Comparison of ENCODE assay signal across 17 cellular contexts in the genomic region with DNA sequence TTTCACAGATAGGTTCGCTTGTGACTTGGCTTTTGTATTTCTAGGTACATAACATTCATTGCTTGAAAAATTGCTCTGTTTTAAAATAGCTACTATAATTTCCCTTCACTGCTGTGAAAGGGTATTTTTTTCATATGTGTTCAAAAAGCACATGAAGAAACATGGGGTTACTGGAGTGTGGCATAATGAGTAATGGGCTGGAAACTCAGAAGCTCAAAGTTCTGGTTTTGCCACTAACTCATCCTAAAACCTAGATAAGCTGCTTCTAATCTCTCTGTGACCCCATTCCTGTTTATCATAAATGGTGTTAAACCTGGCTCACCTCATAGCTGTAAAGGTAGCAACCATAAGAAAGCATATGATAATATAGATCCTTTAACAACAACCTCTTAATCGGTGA.
A peak's percentile ranks its signal among the peaks of the same experiment; 100 is the strongest.
DNase-seq lines count a peak whose midpoint lies in the region; TF ChIP-seq lines count a peak whose summit lies in the region.
"Had no signal": no experiment of that assay in that cellular context is flagged by ENCODE, and none has a peak within 500 bp of the region (broad histone marks: within the 10 kb centered on the region; RNA-seq: fewer than 3 reads in every experiment).

No MANE protein-coding gene starts in this region.

- TF ChIP-seq POLR2A in thyroid gland (IDR thresholded peaks at IDR 0.05): no peak

- WGBS in endodermal cell (ENCODE audit: insufficient coverage in 1 of 2, insufficient read length in 1 of 2), 2 experiments: 90% methylated on average over 1 of the region's 2 CpGs; no CpG with 5 or more reads in 1 of the 2 experiments
- 85 to 86% methylated on average over 2 of the region's 2 CpGs for WGBS in thyroid gland, 2 donors

- H3K4me3 ChIP-seq in endodermal cell (ENCODE audit: low read length): peak overlapping the region; percentile 21
- H3K4me3 ChIP-seq in thyroid gland (replicated peaks in 1 of 3): no peak overlapping the region

- H3K4me1 Mint-ChIP-seq in endodermal cell: peaks cover 23% of the 10 kb centered on the region
- H3K4me1 Mint-ChIP-seq in nephron progenitor cell: peaks cover 18% of the 10 kb centered on the region
- H3K4me1 Mint-ChIP-seq: B cell; CD4-positive, CD25-positive, alpha-beta regulatory T cell had no signal

- intact Hi-C loops in thyroid gland (cut with DNase I): no loop called here

- H3K36me3 Mint-ChIP-seq in endodermal cell (ENCODE audit: low read depth): peaks cover 6% of the 10 kb centered on the region
- peaks cover 7% of the 10 kb centered on the region for H3K36me3 Mint-ChIP-seq in nephron progenitor cell (ENCODE audit: low read depth)
- H3K36me3 Mint-ChIP-seq: CD4-positive, CD25-positive, alpha-beta regulatory T cell; CD8-positive, alpha-beta memory T cell had no signal

- H3K9me3 Mint-ChIP-seq in endodermal cell (no peaks in the 10 kb centered on the region), nephron progenitor cell (no peaks in the 10 kb centered on the region)
- H3K9me3 Mint-ChIP-seq: H9 had no signal

- H3K9me3 ChIP-seq in endodermal cell (ENCODE audit: control insufficient read depth, low read length): no peaks in the 10 kb centered on the region
- no peaks in the 10 kb centered on the region for H3K9me3 ChIP-seq in thyroid gland
- H3K9me3 ChIP-seq: Caco-2 had no signal

- H3K9ac ChIP-seq in endodermal cell (ENCODE audit: extremely low read depth, low read length, poor library complexity, severe bottlenecking): no peak overlapping the region

- TF ChIP-seq CTCF in endodermal cell (conservative IDR thresholded peaks at IDR 0.05) (no peak), nephron progenitor cell (IDR thresholded peaks at IDR 0.05) (no peak), thyroid gland (IDR thresholded peaks at IDR 0.05) (no peak)

- H3K27ac Mint-ChIP-seq in endodermal cell (no peak overlapping the region), nephron progenitor cell (peak overlapping the region; percentile 91)
- H3K27ac Mint-ChIP-seq: B cell; CD4-positive, CD25-positive, alpha-beta regulatory T cell; H9 had no signal

- H3K27me3 ChIP-seq in endodermal cell (ENCODE audit: control insufficient read depth, insufficient read depth, low read length, poor library complexity, severe bottlenecking): no peaks in the 10 kb centered on the region
- no peaks in the 10 kb centered on the region for H3K27me3 ChIP-seq in thyroid gland

- H3K4me3 Mint-ChIP-seq in endodermal cell (no peak overlapping the region), nephron progenitor cell (no peak overlapping the region)
- H3K4me3 Mint-ChIP-seq: B cell; CD4-positive, CD25-positive, alpha-beta regulatory T cell; H9 had no signal

- H3K4me1 ChIP-seq in endodermal cell (ENCODE audit: control insufficient read depth, insufficient read depth, low read length) (peaks cover 19% of the 10 kb centered on the region), thyroid gland (peaks cover 27 to 39% of the 10 kb centered on the region in 2 donors)

- H3K27me3 Mint-ChIP-seq in endodermal cell (ENCODE audit: insufficient read depth): no peaks in the 10 kb centered on the region
- H3K27me3 Mint-ChIP-seq in nephron progenitor cell (ENCODE audit: low read depth, poor library complexity): peaks cover 11% of the 10 kb centered on the region
- H3K27me3 Mint-ChIP-seq: B cell; CD4-positive, CD25-positive, alpha-beta regulatory T cell; CD8-positive, alpha-beta memory T cell had no signal

- H3K36me3 ChIP-seq in endodermal cell (ENCODE audit: control insufficient read depth, insufficient read depth, low read length) (peaks cover 12% of the 10 kb centered on the region), thyroid gland (no peaks in the 10 kb centered on the region)

- DNase-seq in NCI-H82 (lab: John Stamatoyannopoulos, UW): peak; percentile 30
- DNase-seq in NCI-H82 treated with DMSO at 0.1 percent for 48 hours (lab: John Stamatoyannopoulos, UW; ENCODE audit: unreplicated experiment): no peak
- no peak for DNase-seq in endodermal cell
- DNase-seq in nephron progenitor cell: no peak
- no peak for DNase-seq in thyroid gland
- DNase-seq in stimulated activated CD8-positive, alpha-beta memory T cell treated with anti-CD3 and anti-CD28 coated beads, Interleukin-4, amount 100 ng/mL, for 48 hours: no peak
- DNase-seq in NK-92 treated with Interleukin-12 subunit alpha and Interleukin-12 subunit beta, amount 100 ng/mL, for 24 hours (lab: John Stamatoyannopoulos, UW): no peak
- no peak for DNase-seq in HuH-7.5 (ENCODE audit: low spot score)
- DNase-seq: 8988T; C1 segment of cervical spinal cord; Caco-2; CD4-positive, CD25-positive, alpha-beta regulatory T cell; CD8-positive, alpha-beta memory T cell; DMS79 treated with DMSO at 0.1 percent for 48 hours; GF-D8; H9 had no signal

- no peak overlapping the region for H3K27ac ChIP-seq in endodermal cell (ENCODE audit: low read depth, low read length)
- peak overlapping the region; percentile 22 to 69 (median 60) for H3K27ac ChIP-seq in thyroid gland
